ENCODE assay signal across 18 cellular contexts in the genomic region with DNA sequence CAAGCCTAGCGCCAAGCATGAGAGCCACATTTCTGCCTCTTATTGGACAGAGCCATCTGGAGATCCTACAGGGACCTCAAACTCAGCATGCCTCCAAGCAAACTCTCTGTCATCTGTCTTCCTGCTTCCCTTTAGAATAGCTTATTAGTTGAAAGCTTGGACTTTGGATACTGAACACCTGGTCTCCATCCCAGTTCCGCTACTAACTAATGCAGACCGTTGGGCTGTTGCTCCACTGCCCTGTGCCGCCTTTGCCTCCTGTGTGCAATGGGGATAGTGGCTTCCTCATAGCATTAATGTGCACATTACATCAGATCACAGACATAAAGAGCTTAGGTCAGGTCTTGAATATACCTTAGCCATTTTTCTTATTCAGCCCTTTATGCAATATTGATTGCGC.
DNase-seq lines count a peak whose midpoint lies in the region; ATAC-seq and TF ChIP-seq lines count a peak whose summit lies in the region.
"Had no signal": no experiment of that assay in that cellular context is flagged by ENCODE, and none has a peak within 500 bp of the region (broad histone marks: within the 10 kb centered on the region; RNA-seq: fewer than 3 reads in every experiment).

No MANE protein-coding gene starts in this region.

- no peak overlapping the region for H2AFZ ChIP-seq in smooth muscle cell (ENCODE audit: low read depth)
- H2AFZ ChIP-seq: GM23248 had no signal

- no peak for TF ChIP-seq CTCF in glutamatergic neuron (IDR thresholded peaks at IDR 0.05; ENCODE audit: partially characterized antibody, unreplicated experiment)
- TF ChIP-seq CTCF in progenitor cell of endocrine pancreas (IDR thresholded peaks at IDR 0.05; ENCODE audit: unreplicated experiment) = no peak
- TF ChIP-seq CTCF in smooth muscle cell (IDR thresholded peaks at IDR 0.05; ENCODE audit: borderline replicate concordance, insufficient read depth, poor library complexity, severe bottlenecking) = no peak
- TF ChIP-seq CTCF in psoas muscle (IDR thresholded peaks at IDR 0.05) = no peak

- H3K79me2 ChIP-seq in smooth muscle cell (ENCODE audit: low read depth) = peaks cover 87% of the 10 kb centered on the region

- in situ Hi-C loops in G401 (cut with HindIII; ENCODE audit: low sequenced_read_pairs) = no loop called here

- H3K4me3 ChIP-seq in smooth muscle cell = no peak overlapping the region
- H3K4me3 ChIP-seq in psoas muscle = no peak overlapping the region
- H3K4me3 ChIP-seq: BLaER1, GM23248, K562, Peyer's patch had no signal

- no peak for ATAC-seq in psoas muscle
- ATAC-seq: CD8-positive, alpha-beta T cell; HCT116; K562; Right ventricle myocardium inferior had no signal

- no peaks in the 10 kb centered on the region for H3K27me3 ChIP-seq in smooth muscle cell (ENCODE audit: low read depth)
- peaks cover 0 to 4% (median 0%) of the 10 kb centered on the region in 3 donors for H3K27me3 ChIP-seq in psoas muscle (ENCODE audit: insufficient read depth in 3 of 3, low read length in 2 of 3)
- H3K27me3 ChIP-seq: BLaER1, Peyer's patch had no signal

- DNase-seq in G401 (ENCODE audit: low spot score) = peak; percentile 69
- DNase-seq in NCI-H69 (lab: John Stamatoyannopoulos, UW) = peak; percentile 91
- DNase-seq in glutamatergic neuron = no peak
- no peak for DNase-seq in progenitor cell of endocrine pancreas (ENCODE audit: low spot score, unreplicated experiment)
- DNase-seq in NCI-H1417 (lab: John Stamatoyannopoulos, UW) = no peak
- no peak for DNase-seq in smooth muscle cell (lab: John Stamatoyannopoulos, UW; ENCODE audit: unreplicated experiment)
- DNase-seq in psoas muscle = no peak
- DNase-seq: CD8-positive, alpha-beta T cell; DMS79; GM23248; NCI-H1694; NCI-H345; NCI-H774; Peyer's patch had no signal

- no peak overlapping the region for H3K9ac ChIP-seq in smooth muscle cell (ENCODE audit: low read depth)
- H3K9ac ChIP-seq: BLaER1, GM23248 had no signal

- H3K27ac ChIP-seq in smooth muscle cell (ENCODE audit: low read depth) (no peak overlapping the region), psoas muscle (no peak overlapping the region)
- H3K27ac ChIP-seq: BLaER1, GM23248, Peyer's patch had no signal

- no peak overlapping the region for H3K4me2 ChIP-seq in smooth muscle cell
- H3K4me2 ChIP-seq: BLaER1 had no signal

- H3K27me3 Mint-ChIP-seq in glutamatergic neuron (ENCODE audit: unreplicated experiment) (peaks cover 46% of the 10 kb centered on the region), progenitor cell of endocrine pancreas (peaks cover 35% of the 10 kb centered on the region)

- peaks cover 6% of the 10 kb centered on the region for H3K36me3 Mint-ChIP-seq in glutamatergic neuron (ENCODE audit: unreplicated experiment)
- peaks cover 1% of the 10 kb centered on the region for H3K36me3 Mint-ChIP-seq in progenitor cell of endocrine pancreas (ENCODE audit: insufficient read depth)
- H3K36me3 Mint-ChIP-seq: CD8-positive, alpha-beta T cell had no signal

- H3K9me3 Mint-ChIP-seq in glutamatergic neuron (ENCODE audit: unreplicated experiment) = peaks cover 54% of the 10 kb centered on the region
- H3K9me3 Mint-ChIP-seq in progenitor cell of endocrine pancreas (ENCODE audit: low read depth) = no peaks in the 10 kb centered on the region
- H3K9me3 Mint-ChIP-seq: CD8-positive, alpha-beta T cell had no signal

- H3K36me3 ChIP-seq in smooth muscle cell (ENCODE audit: low read depth) = no peaks in the 10 kb centered on the region
- H3K36me3 ChIP-seq in psoas muscle (ENCODE audit: insufficient read depth in 1 of 2, low read depth in 1 of 2) = no peaks in the 10 kb centered on the region
- H3K36me3 ChIP-seq: Peyer's patch had no signal

- H3K9me3 ChIP-seq in smooth muscle cell (replicated peaks; ENCODE audit: low read depth) (no peaks in the 10 kb centered on the region), psoas muscle (no peaks in the 10 kb centered on the region)
- H3K9me3 ChIP-seq: BLaER1, Peyer's patch had no signal

- no peaks in the 10 kb centered on the region for H3F3A ChIP-seq in smooth muscle cell (ENCODE audit: low read depth)

- intact Hi-C loops in psoas muscle (cut with DNase I) = no loop called here

- H3K4me1 Mint-ChIP-seq in glutamatergic neuron (ENCODE audit: low read depth, unreplicated experiment) (peaks cover 72% of the 10 kb centered on the region), progenitor cell of endocrine pancreas (ENCODE audit: low read depth) (peaks cover 54% of the 10 kb centered on the region)

- 98% methylated on average over 5 of the region's 5 CpGs for WGBS in smooth muscle cell (ENCODE audit: low lambda C conversion rate)
- WGBS in psoas muscle, 3 donors = 81 to 90% (median 84%) methylated on average over 5 of the region's 5 CpGs

- H3K4me3 Mint-ChIP-seq in glutamatergic neuron (ENCODE audit: unreplicated experiment) = peak overlapping the region; percentile 87
- no peak overlapping the region for H3K4me3 Mint-ChIP-seq in progenitor cell of endocrine pancreas (ENCODE audit: low read depth)
- H3K4me3 Mint-ChIP-seq: CD8-positive, alpha-beta T cell had no signal

- H4K20me1 ChIP-seq in smooth muscle cell (ENCODE audit: low read depth) = peaks cover 73% of the 10 kb centered on the region
- H4K20me1 ChIP-seq: BLaER1 had no signal

- H3K27ac Mint-ChIP-seq in glutamatergic neuron (ENCODE audit: unreplicated experiment) (peak overlapping the region; percentile 89), progenitor cell of endocrine pancreas (peak overlapping the region; percentile 8)
- H3K27ac Mint-ChIP-seq: CD8-positive, alpha-beta T cell had no signal

- H3K4me1 ChIP-seq in smooth muscle cell (ENCODE audit: low read depth) = no peaks in the 10 kb centered on the region
- no peaks in the 10 kb centered on the region for H3K4me1 ChIP-seq in psoas muscle
- H3K4me1 ChIP-seq: Peyer's patch had no signal

Comparison
In these comparisons a context has a peak if more than half of its experiments do, and no peak if none do; other contexts are left out.
1. DNase-seq: peak in G401 (single experiment) and NCI-H69 (single experiment); none in glutamatergic neuron (single experiment), progenitor cell of endocrine pancreas (single experiment), NCI-H1417 (0 of 3), smooth muscle cell (single experiment) and psoas muscle (0 of 2).